In genomic region chr15:67542462-67543347, GRCh38 we compare ENCODE assay signal across 8 cellular contexts. TPM values are rescaled to one million over a fixed set of nuclear protein-coding genes. Genes with fewer than 3 reads are reported as not detected.
DNase-seq lines count a peak whose midpoint lies in the region; ATAC-seq and TF ChIP-seq lines count a peak whose summit lies in the region.

Gene MAP2K5 (plus strand): TSS chr15:67542703. CDS start chr15:67543336, 633 bp downstream.

- H3K36me3 ChIP-seq in ectodermal cell (ENCODE audit: control insufficient read depth, insufficient read depth, low read length): no peaks in the 10 kb centered on the region

- peaks cover 4% of the 10 kb centered on the region for H3K36me3 Mint-ChIP-seq in activated CD8-positive, alpha-beta T cell treated with anti-CD3 and anti-CD28 coated beads for 36 hours (ENCODE audit: low read depth)

- H3K27me3 ChIP-seq in ectodermal cell (ENCODE audit: control insufficient read depth, insufficient read depth, low read length, poor library complexity, severe bottlenecking): no peaks in the 10 kb centered on the region

- H3K9me3 Mint-ChIP-seq in activated CD8-positive, alpha-beta T cell treated with anti-CD3 and anti-CD28 coated beads for 36 hours: peaks cover 2% of the 10 kb centered on the region

- CTCF ChIA-PET in activated CD8-positive, alpha-beta T cell treated with anti-CD3 and anti-CD28 coated beads for 36 hours (lab: Charles Lee): interaction anchor here (1.3 kb wide), 1 partner anchor 21 kb away, joined by 4 read pairs; no protein-coding TSS in a partner anchor

- ATAC-seq in HG03159 (IDR thresholded peaks at IDR 0.05; ENCODE audit: unreplicated experiment): peak; percentile 43
- peak; percentile 61 for ATAC-seq in activated CD8-positive, alpha-beta T cell treated with anti-CD3 and anti-CD28 coated beads for 36 hours

- no peak for TF ChIP-seq CTCF in GM12865 (IDR thresholded peaks at IDR 0.05; ENCODE audit: insufficient read depth, low read depth, low read length, missing control alignments)
- TF ChIP-seq CTCF in activated CD8-positive, alpha-beta T cell treated with anti-CD3 and anti-CD28 coated beads for 36 hours (IDR thresholded peaks at IDR 0.05): no peak

- H3K4me1 ChIP-seq in ectodermal cell (ENCODE audit: control insufficient read depth, insufficient read depth, low read length): peaks cover 9% of the 10 kb centered on the region

- H3K4me3 ChIP-seq in GM12865 (ENCODE audit: low read depth, low read length): peak within 1 kb of the TSS; percentile 95
- peak within 1 kb of the TSS; percentile 90 for H3K4me3 ChIP-seq in ectodermal cell (ENCODE audit: insufficient read depth, low read depth, low read length)

- POLR2A ChIA-PET in activated CD8-positive, alpha-beta T cell treated with anti-CD3 and anti-CD28 coated beads for 36 hours (lab: Charles Lee): interaction anchor here (1.0 to 1.5 kb wide), 7 partner anchors 12 to 213 kb away, joined by 3 to 5 read pairs (median 3); partner anchors contain the start of gene C15orf61

- DNase-seq in GM12865 (ENCODE audit: low read depth): peak; percentile 87
- peak; percentile 78 for DNase-seq in NCI-H774 (lab: John Stamatoyannopoulos, UW)
- DNase-seq in activated CD8-positive, alpha-beta T cell treated with anti-CD3 and anti-CD28 coated beads for 36 hours: peak; percentile 81
- DNase-seq in medulla oblongata (ENCODE audit: extremely low spot score): peak; percentile 87
- peak; percentile 60 to 74 (median 73) for DNase-seq in stimulated activated CD4-positive, alpha-beta T cell treated with anti-CD3 and anti-CD28 coated beads, TNF-alpha, amount 100 ng/mL, for 4 hours (ENCODE audit: low read depth in 3 of 3)
- DNase-seq in 8988T: no peak

- no peaks in the 10 kb centered on the region for H3K9me3 ChIP-seq in ectodermal cell (ENCODE audit: control insufficient read depth, low read length)

- peak within 1 kb of the TSS; percentile 61 for H3K27ac ChIP-seq in ectodermal cell (ENCODE audit: insufficient read depth, low read depth, low read length, poor library complexity, severe bottlenecking)

- peak within 1 kb of the TSS; percentile 95 for H3K4me3 Mint-ChIP-seq in activated CD8-positive, alpha-beta T cell treated with anti-CD3 and anti-CD28 coated beads for 36 hours

- intact Hi-C loops in activated CD8-positive, alpha-beta T cell treated with anti-CD3 and anti-CD28 coated beads for 36 hours (cut with micrococcal nuclease): loop anchor here (10.0 kb wide), 1 partner anchor 222 kb away; no protein-coding TSS in a partner anchor

- H3K27me3 Mint-ChIP-seq in activated CD8-positive, alpha-beta T cell treated with anti-CD3 and anti-CD28 coated beads for 36 hours: no peaks in the 10 kb centered on the region

- 0 to 1% methylated on average over 88 of the region's 88 CpGs for WGBS in ectodermal cell, 2 experiments

- peak within 1 kb of the TSS; percentile 96 for H3K27ac Mint-ChIP-seq in activated CD8-positive, alpha-beta T cell treated with anti-CD3 and anti-CD28 coated beads for 36 hours

- peaks cover 54% of the 10 kb centered on the region for H3K4me1 Mint-ChIP-seq in activated CD8-positive, alpha-beta T cell treated with anti-CD3 and anti-CD28 coated beads for 36 hours (ENCODE audit: low read depth)

RNA-seq across cellular contexts. Expression of gene MAP2K5, which starts in this region (rescaled TPM):
- 10 to 100 TPM; 19.0 to 21.1 TPM for total RNA-seq in activated CD8-positive, alpha-beta T cell treated with anti-CD3 and anti-CD28 coated beads for 36 hours
- polyA plus RNA-seq in ectodermal cell (2013, experiment 1 of 4): 30.0 TPM
- polyA plus RNA-seq in ectodermal cell (2013, experiment 2 of 4): 33.4 TPM
- polyA plus RNA-seq in ectodermal cell (2013, experiment 3 of 4): 28.7 TPM
- polyA plus RNA-seq in ectodermal cell (2013, experiment 4 of 4): 32.1 TPM
